27 cellular contexts compared by ENCODE assay signal in genomic region chr21:30689822-30690221, GRCh38. TPM values are rescaled to one million over a fixed set of nuclear protein-coding genes. Genes with fewer than 3 reads are reported as not detected.
"Had no signal": no experiment of that assay in that cellular context is flagged by ENCODE, and none has a peak within 500 bp of the region (broad histone marks: within the 10 kb centered on the region; RNA-seq: fewer than 3 reads in every experiment).

No MANE protein-coding gene starts in this region.

- H3K4me3 Mint-ChIP-seq: IgD-negative memory B cell had no signal

- H3K27ac Mint-ChIP-seq: IgD-negative memory B cell had no signal

- H3K27ac ChIP-seq: HL-60, KMS-11, RWPE1 had no signal

- ATAC-seq: K562, Panc1, PC-3 had no signal

- H3K4me1 Mint-ChIP-seq: IgD-negative memory B cell had no signal

- H3K9ac ChIP-seq: KMS-11, SK-N-SH had no signal

- DNase-seq: Kasumi-1, MM.1S, NCI-H1092 treated with DMSO at 0.1 percent for 48 hours, NCI-H1436, NCI-H187, NCI-H2029, NCI-H2081 treated with DMSO at 0.1 percent for 48 hours, NCI-H2171, NCI-H226, NCI-H446, NCI-H510A, NCI-H524 treated with DMSO at 0.1 percent for 48 hours, NCI-H69, NCI-H774, PC-3, SHP77, SK-N-SH had no signal

- FAIRE-seq: HTR-8/SVneo, K562 had no signal

- H3K9me2 ChIP-seq: SK-N-SH had no signal

- H3K27me3 Mint-ChIP-seq: IgD-negative memory B cell had no signal

- H3K4me2 ChIP-seq: KMS-11, SK-N-SH had no signal

- H3K9me3 ChIP-seq: SK-N-SH had no signal

- H3K4me3 ChIP-seq: K562 had no signal

RNA-seq across cellular contexts. Expression of gene KRTAP21-3, which starts 28.8 kb away (rescaled TPM):
- total RNA-seq: K562, M059J, OCI-LY7, PC-3, SK-MEL-5 had no signal
- polyA plus RNA-seq: IgD-negative memory B cell, K562, SK-N-SH had no signal

RNA-seq across cellular contexts. Expression of gene KRTAP20-3, which starts 47.2 kb away (rescaled TPM):
- total RNA-seq: K562, M059J, OCI-LY7, PC-3, SK-MEL-5 had no signal
- polyA plus RNA-seq: IgD-negative memory B cell, K562, SK-N-SH had no signal

RNA-seq across cellular contexts. Expression of gene KRTAP20-2, which starts 54.8 kb away (rescaled TPM):
- total RNA-seq: K562, M059J, OCI-LY7, SK-MEL-5 had no signal
- polyA plus RNA-seq: IgD-negative memory B cell, K562, SK-N-SH had no signal

RNA-seq across cellular contexts. Expression of gene KRTAP21-2, which starts 57.2 kb away (rescaled TPM):
- total RNA-seq: K562, M059J, OCI-LY7, PC-3, SK-MEL-5 had no signal
- polyA plus RNA-seq: IgD-negative memory B cell, K562, SK-N-SH had no signal
